1 cellular context compared by ENCODE assay signal in the genomic region with DNA sequence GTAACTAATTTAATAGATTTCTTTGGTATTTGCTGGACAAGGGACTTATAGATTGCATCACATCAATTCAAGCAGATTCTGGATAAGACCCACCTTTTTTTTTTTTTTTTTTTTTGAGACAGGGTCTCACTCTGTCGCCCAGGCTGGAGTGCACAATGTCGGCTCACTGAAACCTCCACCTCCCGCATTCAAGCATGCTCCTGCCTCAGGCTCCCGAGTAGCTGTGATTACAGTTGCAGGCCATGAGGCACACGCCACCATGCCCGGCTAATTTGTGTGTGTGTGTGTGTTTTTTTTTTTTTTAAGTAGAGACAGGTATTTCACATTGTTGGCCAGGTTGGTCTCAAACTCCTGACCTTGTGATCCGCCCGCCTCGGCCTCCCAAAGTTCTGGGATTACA.
TF ChIP-seq lines count a peak whose summit lies in the region.

No MANE protein-coding gene starts in this region.

TF ChIP-seq in H1, 55 proteins besides CTCF, POLR2A, EP300 and RAD21:
- TF ChIP-seq CEBPB (IDR thresholded peaks at IDR 0.05; ENCODE audit: low read depth, low read length) (0 out of 2 replicates have a peak, but pooled peaks have one; percentile 13), TEAD4 (IDR thresholded peaks at IDR 0.05; ENCODE audit: low read depth, low read length) (no peak), BCL11A (IDR thresholded peaks at IDR 0.05; ENCODE audit: low read depth in 2 of 2, low read length in 2 of 2) (no peak), BRCA1 (IDR thresholded peaks at IDR 0.05; ENCODE audit: low read depth, low read length) (no peak), CHD1 (IDR thresholded peaks at IDR 0.05; ENCODE audit: low read depth, low read length) (no peak), SUZ12 (IDR thresholded peaks at IDR 0.05; ENCODE audit: low read length) (no peak)
- TF ChIP-seq, protein P1, sequence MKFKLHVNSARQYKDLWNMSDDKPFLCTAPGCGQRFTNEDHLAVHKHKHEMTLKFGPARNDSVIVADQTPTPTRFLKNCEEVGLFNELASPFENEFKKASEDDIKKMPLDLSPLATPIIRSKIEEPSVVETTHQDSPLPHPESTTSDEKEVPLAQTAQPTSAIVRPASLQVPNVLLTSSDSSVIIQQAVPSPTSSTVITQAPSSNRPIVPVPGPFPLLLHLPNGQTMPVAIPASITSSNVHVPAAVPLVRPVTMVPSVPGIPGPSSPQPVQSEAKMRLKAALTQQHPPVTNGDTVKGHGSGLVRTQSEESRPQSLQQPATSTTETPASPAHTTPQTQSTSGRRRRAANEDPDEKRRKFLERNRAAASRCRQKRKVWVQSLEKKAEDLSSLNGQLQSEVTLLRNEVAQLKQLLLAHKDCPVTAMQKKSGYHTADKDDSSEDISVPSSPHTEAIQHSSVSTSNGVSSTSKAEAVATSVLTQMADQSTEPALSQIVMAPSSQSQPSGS (IDR thresholded peaks at IDR 0.05; ENCODE audit: low read length): no peak
